In the genomic region with DNA sequence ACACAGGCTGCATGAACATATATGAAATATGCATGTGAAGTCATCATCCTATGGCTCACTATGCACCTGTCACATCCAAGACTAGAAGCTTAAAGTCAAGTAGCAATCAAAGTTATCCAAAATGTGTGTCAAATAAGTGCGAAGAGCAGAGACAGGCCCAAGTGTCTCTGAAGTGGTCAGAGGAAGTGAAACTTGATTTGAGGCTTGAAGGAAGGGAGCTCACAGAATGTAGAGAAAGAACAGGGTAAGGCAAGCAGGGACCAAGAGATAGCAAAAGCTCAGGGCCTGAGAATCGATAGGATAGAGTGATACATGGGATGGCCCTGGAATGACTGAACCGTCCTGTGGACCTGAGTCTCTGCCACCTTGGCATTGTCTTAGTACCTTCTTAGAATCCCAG, we compare ENCODE assay signal across 17 cellular contexts.
"Had no signal": no experiment of that assay in that cellular context is flagged by ENCODE, and none has a peak within 500 bp of the region (broad histone marks: within the 10 kb centered on the region; RNA-seq: fewer than 3 reads in every experiment).

No MANE protein-coding gene starts in this region.

- H3K36me3 ChIP-seq: esophagus squamous epithelium, left ventricle myocardium inferior, tibial artery had no signal

- H3K4me3 ChIP-seq: esophagus squamous epithelium, left ventricle myocardium inferior, smooth muscle cell, tibial artery had no signal

- H3K27ac ChIP-seq: esophagus squamous epithelium, left ventricle myocardium inferior, tibial artery had no signal

- H3K4me1 ChIP-seq: esophagus squamous epithelium, left ventricle myocardium inferior, tibial artery had no signal

- ATAC-seq: sciatic nerve; stimulated activated memory B cell treated with anti-CD40 and anti-IgM and Interleukin-4, amounts not matched to agents 10 μg/mL and 1 μg/mL and 100 μg/mL, for 72 hours had no signal

- H3K4me2 ChIP-seq: smooth muscle cell had no signal

- H3K27me3 ChIP-seq: esophagus squamous epithelium had no signal

- DNase-seq: activated CD4-positive, alpha-beta T cell treated with anti-CD3 and anti-CD28 coated beads, Interleukin-2, amount 50 U/mL, for 4 hours; activated naive CD8-positive, alpha-beta T cell treated with anti-CD3 and anti-CD28 coated beads for 36 hours; amygdala; dermis blood vessel endothelial cell; effector memory CD4-positive, alpha-beta T cell; esophagus squamous epithelium; immature natural killer cell; kidney glomerular epithelial cell; left ventricle myocardium inferior; mammary epithelial cell; nephron progenitor cell; nucleus accumbens; stimulated activated CD4-positive, alpha-beta T cell treated with anti-CD3 and anti-CD28 coated beads, Interleukin-4, amount 100 ng/mL, for 4 hours; tibial artery had no signal

- H3K9me3 ChIP-seq: esophagus squamous epithelium, left ventricle myocardium inferior, tibial artery had no signal
